In genomic region chr1:92399076-92399475, GRCh38 we compare ENCODE assay signal across 14 cellular contexts.
A peak's percentile ranks its signal among the peaks of the same experiment; 100 is the strongest.
DNase-seq lines count a peak whose midpoint lies in the region; ATAC-seq, FAIRE-seq and TF ChIP-seq lines count a peak whose summit lies in the region.
"Had no signal": no experiment of that assay in that cellular context is flagged by ENCODE, and none has a peak within 500 bp of the region (broad histone marks: within the 10 kb centered on the region; RNA-seq: fewer than 3 reads in every experiment).

No MANE protein-coding gene starts in this region.

- TF ChIP-seq EP300 in gastroesophageal sphincter (IDR thresholded peaks at IDR 0.05): no peak

- no peak for FAIRE-seq in bronchial epithelial cell (lab: Jason Lieb, UNC)

- DNase-seq in bronchial epithelial cell (ENCODE audit: low read depth): peak; percentile 22
- DNase-seq in NCI-H2171 (lab: John Stamatoyannopoulos, UW): no peak
- no peak for DNase-seq in GDM1 (lab: John Stamatoyannopoulos, UW)
- no peak for DNase-seq in hippocampal formation (lab: John Stamatoyannopoulos, UW)
- DNase-seq: DMS153; endodermal cell; NCI-H524; stimulated activated naive CD8-positive, alpha-beta T cell treated with anti-CD3 and anti-CD28 coated beads, Interleukin-15, Interleukin-2, amounts not matched to agents 100 U/mL and 50 U/mL, for 24 hours; T-helper 9 cell had no signal

- no peak for TF ChIP-seq CTCF in bronchial epithelial cell (IDR thresholded peaks at IDR 0.05; ENCODE audit: insufficient read depth, low read length, severe bottlenecking)
- no peak for TF ChIP-seq CTCF in gastroesophageal sphincter (IDR thresholded peaks at IDR 0.05)

- H3K27me3 ChIP-seq in bronchial epithelial cell (ENCODE audit: control insufficient read depth, insufficient read depth, low read length) (no peaks in the 10 kb centered on the region), gastroesophageal sphincter (no peaks in the 10 kb centered on the region)

- TF ChIP-seq POLR2A in gastroesophageal sphincter (IDR thresholded peaks at IDR 0.05): no peak

- no peaks in the 10 kb centered on the region for H3K4me1 ChIP-seq in gastroesophageal sphincter

- peak; percentile 89 for ATAC-seq in GM18511 (IDR thresholded peaks at IDR 0.05; ENCODE audit: unreplicated experiment)
- peak; percentile 64 for ATAC-seq in GM21515 (IDR thresholded peaks at IDR 0.05; ENCODE audit: unreplicated experiment)
- ATAC-seq in HG03196 (IDR thresholded peaks at IDR 0.05; ENCODE audit: unreplicated experiment): peak; percentile 85
- no peak for ATAC-seq in gastroesophageal sphincter
- ATAC-seq: sciatic nerve; stimulated activated naive CD8-positive, alpha-beta T cell treated with anti-CD3 and anti-CD28 coated beads, Interleukin-15, Interleukin-2, amounts not matched to agents 100 U/mL and 50 U/mL, for 24 hours had no signal

- H3K36me3 ChIP-seq in bronchial epithelial cell (ENCODE audit: control insufficient read depth, insufficient read depth, low read length) (no peaks in the 10 kb centered on the region), gastroesophageal sphincter (no peaks in the 10 kb centered on the region)

- no peak overlapping the region for H3K27ac ChIP-seq in gastroesophageal sphincter

- H3K4me3 ChIP-seq in bronchial epithelial cell (ENCODE audit: low read depth, low read length): no peak overlapping the region
- H3K4me3 ChIP-seq in gastroesophageal sphincter: no peak overlapping the region

- peaks cover 0 to 28% (median 0%) of the 10 kb centered on the region in 3 donors for H3K9me3 ChIP-seq in gastroesophageal sphincter
